Comparison of ENCODE assay signal across 6 cellular contexts in the genomic region with DNA sequence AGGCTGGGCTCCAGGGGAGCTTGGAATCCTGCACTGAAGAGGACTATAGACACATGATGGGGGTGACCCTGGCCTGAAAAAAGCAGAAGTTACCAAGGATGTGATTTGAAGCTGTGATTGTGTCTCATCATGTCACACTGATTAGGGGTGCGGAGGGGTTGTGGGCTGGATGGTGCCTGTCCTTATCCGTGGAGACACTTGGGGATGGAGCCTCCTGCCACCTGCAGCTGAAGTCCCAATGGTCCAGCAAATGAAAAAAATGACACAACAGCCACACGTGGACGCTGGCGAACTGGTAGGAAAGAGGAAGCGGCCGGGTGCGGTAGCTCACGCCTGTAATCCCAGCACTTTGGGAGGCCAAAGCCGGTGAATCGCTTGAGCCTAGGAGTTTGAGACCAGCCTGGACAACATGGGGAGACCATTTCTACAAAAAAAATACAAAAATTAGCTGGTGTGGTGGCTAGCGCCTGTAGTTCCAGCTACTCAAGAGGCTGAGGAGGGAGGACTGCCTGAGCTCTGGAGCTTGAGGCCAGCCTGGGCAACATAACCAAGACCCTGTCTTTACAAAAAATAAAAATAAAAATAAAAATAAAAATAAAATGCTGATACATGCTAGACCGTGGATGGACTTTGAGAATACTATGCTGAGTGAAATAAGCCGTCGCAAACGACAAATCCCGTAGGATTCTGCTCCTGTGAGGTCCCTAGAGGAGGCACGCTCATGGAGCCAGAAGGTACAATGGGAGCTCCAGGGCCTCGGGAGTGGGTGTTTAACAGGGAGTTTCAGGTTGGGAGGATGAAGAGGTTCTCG.
DNase-seq lines count a peak whose midpoint lies in the region; ATAC-seq and TF ChIP-seq lines count a peak whose summit lies in the region.

No MANE protein-coding gene starts in this region.

- H3K4me3 ChIP-seq in RWPE2 (ENCODE audit: severe bottlenecking): peak overlapping the region; percentile 25
- peak overlapping the region; percentile 63 for H3K4me3 ChIP-seq in iPS-11a (ENCODE audit: low read depth, low read length)

- TF ChIP-seq CTCF in RWPE2 (IDR thresholded peaks at IDR 0.05; ENCODE audit: poor library complexity, severe bottlenecking) (no peak), GM10248 (IDR thresholded peaks at IDR 0.05; ENCODE audit: control extremely low read depth, extremely low read depth, low read depth, missing control alignments) (no peak)

- peak overlapping the region; percentile 94 for H3K27ac ChIP-seq in RWPE2 (ENCODE audit: poor library complexity, severe bottlenecking)

- H3K9me3 ChIP-seq in RWPE2 (ENCODE audit: severe bottlenecking): no peaks in the 10 kb centered on the region

- POLR2A ChIA-PET in GM10248 (lab: Yijun Ruan, JAX): interaction anchor here (1.5 kb wide), 1 partner anchor 12 kb away, joined by 8 read pairs; no protein-coding TSS in a partner anchor

- peaks cover 21% of the 10 kb centered on the region for H3K4me1 ChIP-seq in RWPE2 (ENCODE audit: insufficient read depth, poor library complexity, severe bottlenecking)

- no peaks in the 10 kb centered on the region for H3K36me3 ChIP-seq in RWPE2 (ENCODE audit: low read depth)

- ATAC-seq in GM19372 (IDR thresholded peaks at IDR 0.05; ENCODE audit: low read depth, unreplicated experiment) (peak; percentile 1), RWPE2 (ENCODE audit: low read depth) (no peak), GM21825 (IDR thresholded peaks at IDR 0.05; ENCODE audit: unreplicated experiment) (no peak)

- CTCF ChIA-PET in GM10248 (lab: Yijun Ruan, JAX): interaction anchor here (0.6 to 6.1 kb wide), 25 partner anchors 8 to 351 kb away, joined by 3 to 54 read pairs (median 5); a partner anchor contains a TSS

- DNase-seq in RWPE2 (ENCODE audit: low spot score) (no peak), GM10248 (ENCODE audit: extremely low spot score) (no peak), GM19238 (ENCODE audit: insufficient read length, low spot score) (no peak)

- no peaks in the 10 kb centered on the region for H3K27me3 ChIP-seq in RWPE2 (ENCODE audit: insufficient read depth, poor library complexity, severe bottlenecking)
